ENCODE assay signal across 1 cellular context in the genomic region with DNA sequence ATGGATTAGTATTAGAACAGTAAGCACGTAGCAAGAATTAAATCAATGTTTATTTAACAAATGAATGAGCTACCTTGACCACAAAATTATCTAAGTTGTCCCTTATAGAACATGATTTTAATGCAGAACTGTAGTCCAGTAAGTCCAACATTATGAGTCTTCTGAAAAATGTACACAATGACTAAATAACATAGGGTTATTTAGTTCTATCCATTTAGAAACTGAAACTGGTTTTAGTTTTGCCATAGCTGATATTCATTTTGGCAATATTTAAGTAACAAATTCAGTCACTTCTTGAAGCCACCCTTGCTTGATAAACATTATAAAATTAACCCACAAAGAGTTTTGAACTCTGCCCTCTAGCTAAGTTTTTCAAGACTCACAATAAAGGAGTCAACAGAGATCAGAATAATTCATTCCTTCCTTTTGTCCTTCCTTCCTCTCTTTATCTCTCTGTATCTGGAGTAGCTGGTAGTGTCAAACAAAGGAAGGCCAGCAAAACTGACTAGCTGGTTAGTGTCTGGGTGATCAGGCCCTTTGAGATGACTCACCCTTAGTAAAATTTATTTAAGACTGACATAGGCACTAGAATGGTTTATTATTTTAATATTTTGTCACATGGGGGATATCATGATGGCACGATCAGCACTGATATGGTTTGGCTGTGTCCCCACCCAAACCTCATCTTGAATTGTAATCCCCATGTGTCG.
TF ChIP-seq lines count a peak whose summit lies in the region.

No MANE protein-coding gene starts in this region.

TF ChIP-seq in GM12878, 131 proteins besides CTCF, POLR2A, EP300 and RAD21:
- TF ChIP-seq SREBF2 (IDR thresholded peaks at IDR 0.05; ENCODE audit: low read length) (no peak), ESRRA (IDR thresholded peaks at IDR 0.05; ENCODE audit: low read length) (no peak), SRF (IDR thresholded peaks at IDR 0.05; ENCODE audit: low read depth in 2 of 2, low read length in 2 of 2) (no peak), NRF1 (conservative IDR thresholded peaks at IDR 0.05; ENCODE audit: low read depth, low read length) (no peak), YY1 (IDR thresholded peaks at IDR 0.05; ENCODE audit: low read depth, low read length) (no peak), ZNF622 (IDR thresholded peaks at IDR 0.05) (no peak), SP1 (IDR thresholded peaks at IDR 0.05; ENCODE audit: low read depth, low read length) (no peak), NBN (IDR thresholded peaks at IDR 0.05) (no peak), TCF7 (IDR thresholded peaks at IDR 0.05; ENCODE audit: borderline replicate concordance) (no peak), STAT3 (IDR thresholded peaks at IDR 0.05; ENCODE audit: low read depth, low read length) (no peak), SIN3A (IDR thresholded peaks at IDR 0.05; ENCODE audit: low read depth, low read length) (no peak), SREBF1 (IDR thresholded peaks at IDR 0.05; ENCODE audit: low read length) (no peak)
- TF ChIP-seq, protein P1, sequence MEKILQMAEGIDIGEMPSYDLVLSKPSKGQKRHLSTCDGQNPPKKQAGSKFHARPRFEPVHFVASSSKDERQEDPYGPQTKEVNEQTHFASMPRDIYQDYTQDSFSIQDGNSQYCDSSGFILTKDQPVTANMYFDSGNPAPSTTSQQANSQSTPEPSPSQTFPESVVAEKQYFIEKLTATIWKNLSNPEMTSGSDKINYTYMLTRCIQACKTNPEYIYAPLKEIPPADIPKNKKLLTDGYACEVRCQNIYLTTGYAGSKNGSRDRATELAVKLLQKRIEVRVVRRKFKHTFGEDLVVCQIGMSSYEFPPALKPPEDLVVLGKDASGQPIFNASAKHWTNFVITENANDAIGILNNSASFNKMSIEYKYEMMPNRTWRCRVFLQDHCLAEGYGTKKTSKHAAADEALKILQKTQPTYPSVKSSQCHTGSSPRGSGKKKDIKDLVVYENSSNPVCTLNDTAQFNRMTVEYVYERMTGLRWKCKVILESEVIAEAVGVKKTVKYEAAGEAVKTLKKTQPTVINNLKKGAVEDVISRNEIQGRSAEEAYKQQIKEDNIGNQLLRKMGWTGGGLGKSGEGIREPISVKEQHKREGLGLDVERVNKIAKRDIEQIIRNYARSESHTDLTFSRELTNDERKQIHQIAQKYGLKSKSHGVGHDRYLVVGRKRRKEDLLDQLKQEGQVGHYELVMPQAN (conservative IDR thresholded peaks at IDR 0.05), result no peak
- TF ChIP-seq, protein P2, sequence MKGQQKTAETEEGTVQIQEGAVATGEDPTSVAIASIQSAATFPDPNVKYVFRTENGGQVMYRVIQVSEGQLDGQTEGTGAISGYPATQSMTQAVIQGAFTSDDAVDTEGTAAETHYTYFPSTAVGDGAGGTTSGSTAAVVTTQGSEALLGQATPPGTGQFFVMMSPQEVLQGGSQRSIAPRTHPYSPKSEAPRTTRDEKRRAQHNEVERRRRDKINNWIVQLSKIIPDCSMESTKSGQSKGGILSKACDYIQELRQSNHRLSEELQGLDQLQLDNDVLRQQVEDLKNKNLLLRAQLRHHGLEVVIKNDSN (IDR thresholded peaks at IDR 0.05; ENCODE audit: borderline replicate concordance, extremely low read length, insufficient read depth, low read depth, low read length), result no peak
- TF ChIP-seq, protein P3, sequence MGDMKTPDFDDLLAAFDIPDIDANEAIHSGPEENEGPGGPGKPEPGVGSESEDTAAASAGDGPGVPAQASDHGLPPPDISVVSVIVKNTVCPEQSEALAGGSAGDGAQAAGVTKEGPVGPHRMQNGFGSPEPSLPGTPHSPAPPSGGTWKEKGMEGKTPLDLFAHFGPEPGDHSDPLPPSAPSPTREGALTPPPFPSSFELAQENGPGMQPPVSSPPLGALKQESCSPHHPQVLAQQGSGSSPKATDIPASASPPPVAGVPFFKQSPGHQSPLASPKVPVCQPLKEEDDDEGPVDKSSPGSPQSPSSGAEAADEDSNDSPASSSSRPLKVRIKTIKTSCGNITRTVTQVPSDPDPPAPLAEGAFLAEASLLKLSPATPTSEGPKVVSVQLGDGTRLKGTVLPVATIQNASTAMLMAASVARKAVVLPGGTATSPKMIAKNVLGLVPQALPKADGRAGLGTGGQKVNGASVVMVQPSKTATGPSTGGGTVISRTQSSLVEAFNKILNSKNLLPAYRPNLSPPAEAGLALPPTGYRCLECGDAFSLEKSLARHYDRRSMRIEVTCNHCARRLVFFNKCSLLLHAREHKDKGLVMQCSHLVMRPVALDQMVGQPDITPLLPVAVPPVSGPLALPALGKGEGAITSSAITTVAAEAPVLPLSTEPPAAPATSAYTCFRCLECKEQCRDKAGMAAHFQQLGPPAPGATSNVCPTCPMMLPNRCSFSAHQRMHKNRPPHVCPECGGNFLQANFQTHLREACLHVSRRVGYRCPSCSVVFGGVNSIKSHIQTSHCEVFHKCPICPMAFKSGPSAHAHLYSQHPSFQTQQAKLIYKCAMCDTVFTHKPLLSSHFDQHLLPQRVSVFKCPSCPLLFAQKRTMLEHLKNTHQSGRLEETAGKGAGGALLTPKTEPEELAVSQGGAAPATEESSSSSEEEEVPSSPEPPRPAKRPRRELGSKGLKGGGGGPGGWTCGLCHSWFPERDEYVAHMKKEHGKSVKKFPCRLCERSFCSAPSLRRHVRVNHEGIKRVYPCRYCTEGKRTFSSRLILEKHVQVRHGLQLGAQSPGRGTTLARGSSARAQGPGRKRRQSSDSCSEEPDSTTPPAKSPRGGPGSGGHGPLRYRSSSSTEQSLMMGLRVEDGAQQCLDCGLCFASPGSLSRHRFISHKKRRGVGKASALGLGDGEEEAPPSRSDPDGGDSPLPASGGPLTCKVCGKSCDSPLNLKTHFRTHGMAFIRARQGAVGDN (IDR thresholded peaks at IDR 0.05), result no peak
- TF ChIP-seq, protein P4, sequence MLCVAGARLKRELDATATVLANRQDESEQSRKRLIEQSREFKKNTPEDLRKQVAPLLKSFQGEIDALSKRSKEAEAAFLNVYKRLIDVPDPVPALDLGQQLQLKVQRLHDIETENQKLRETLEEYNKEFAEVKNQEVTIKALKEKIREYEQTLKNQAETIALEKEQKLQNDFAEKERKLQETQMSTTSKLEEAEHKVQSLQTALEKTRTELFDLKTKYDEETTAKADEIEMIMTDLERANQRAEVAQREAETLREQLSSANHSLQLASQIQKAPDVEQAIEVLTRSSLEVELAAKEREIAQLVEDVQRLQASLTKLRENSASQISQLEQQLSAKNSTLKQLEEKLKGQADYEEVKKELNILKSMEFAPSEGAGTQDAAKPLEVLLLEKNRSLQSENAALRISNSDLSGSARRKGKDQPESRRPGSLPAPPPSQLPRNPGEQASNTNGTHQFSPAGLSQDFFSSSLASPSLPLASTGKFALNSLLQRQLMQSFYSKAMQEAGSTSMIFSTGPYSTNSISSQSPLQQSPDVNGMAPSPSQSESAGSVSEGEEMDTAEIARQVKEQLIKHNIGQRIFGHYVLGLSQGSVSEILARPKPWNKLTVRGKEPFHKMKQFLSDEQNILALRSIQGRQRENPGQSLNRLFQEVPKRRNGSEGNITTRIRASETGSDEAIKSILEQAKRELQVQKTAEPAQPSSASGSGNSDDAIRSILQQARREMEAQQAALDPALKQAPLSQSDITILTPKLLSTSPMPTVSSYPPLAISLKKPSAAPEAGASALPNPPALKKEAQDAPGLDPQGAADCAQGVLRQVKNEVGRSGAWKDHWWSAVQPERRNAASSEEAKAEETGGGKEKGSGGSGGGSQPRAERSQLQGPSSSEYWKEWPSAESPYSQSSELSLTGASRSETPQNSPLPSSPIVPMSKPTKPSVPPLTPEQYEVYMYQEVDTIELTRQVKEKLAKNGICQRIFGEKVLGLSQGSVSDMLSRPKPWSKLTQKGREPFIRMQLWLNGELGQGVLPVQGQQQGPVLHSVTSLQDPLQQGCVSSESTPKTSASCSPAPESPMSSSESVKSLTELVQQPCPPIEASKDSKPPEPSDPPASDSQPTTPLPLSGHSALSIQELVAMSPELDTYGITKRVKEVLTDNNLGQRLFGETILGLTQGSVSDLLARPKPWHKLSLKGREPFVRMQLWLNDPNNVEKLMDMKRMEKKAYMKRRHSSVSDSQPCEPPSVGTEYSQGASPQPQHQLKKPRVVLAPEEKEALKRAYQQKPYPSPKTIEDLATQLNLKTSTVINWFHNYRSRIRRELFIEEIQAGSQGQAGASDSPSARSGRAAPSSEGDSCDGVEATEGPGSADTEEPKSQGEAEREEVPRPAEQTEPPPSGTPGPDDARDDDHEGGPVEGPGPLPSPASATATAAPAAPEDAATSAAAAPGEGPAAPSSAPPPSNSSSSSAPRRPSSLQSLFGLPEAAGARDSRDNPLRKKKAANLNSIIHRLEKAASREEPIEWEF (IDR thresholded peaks at IDR 0.05; ENCODE audit: insufficient replicate concordance, low read depth, low read length), result no peak
- TF ChIP-seq, protein P5, sequence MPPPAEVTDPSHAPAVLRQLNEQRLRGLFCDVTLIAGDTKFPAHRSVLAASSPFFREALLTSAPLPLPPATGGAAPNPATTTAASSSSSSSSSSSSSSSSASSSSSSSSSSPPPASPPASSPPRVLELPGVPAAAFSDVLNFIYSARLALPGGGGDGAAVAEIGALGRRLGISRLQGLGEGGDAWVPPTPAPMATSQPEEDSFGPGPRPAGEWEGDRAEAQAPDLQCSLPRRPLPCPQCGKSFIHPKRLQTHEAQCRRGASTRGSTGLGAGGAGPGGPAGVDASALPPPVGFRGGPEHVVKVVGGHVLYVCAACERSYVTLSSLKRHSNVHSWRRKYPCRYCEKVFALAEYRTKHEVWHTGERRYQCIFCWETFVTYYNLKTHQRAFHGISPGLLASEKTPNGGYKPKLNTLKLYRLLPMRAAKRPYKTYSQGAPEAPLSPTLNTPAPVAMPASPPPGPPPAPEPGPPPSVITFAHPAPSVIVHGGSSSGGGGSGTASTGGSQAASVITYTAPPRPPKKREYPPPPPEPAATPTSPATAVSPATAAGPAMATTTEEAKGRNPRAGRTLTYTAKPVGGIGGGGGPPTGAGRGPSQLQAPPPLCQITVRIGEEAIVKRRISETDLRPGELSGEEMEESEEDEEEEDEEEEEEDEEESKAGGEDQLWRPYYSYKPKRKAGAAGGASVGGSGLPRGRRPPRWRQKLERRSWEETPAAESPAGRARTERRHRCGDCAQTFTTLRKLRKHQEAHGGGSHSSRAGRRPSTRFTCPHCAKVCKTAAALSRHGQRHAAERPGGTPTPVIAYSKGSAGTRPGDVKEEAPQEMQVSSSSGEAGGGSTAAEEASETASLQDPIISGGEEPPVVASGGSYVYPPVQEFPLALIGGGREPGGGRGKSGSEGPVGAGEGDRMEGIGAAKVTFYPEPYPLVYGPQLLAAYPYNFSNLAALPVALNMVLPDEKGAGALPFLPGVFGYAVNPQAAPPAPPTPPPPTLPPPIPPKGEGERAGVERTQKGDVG (CRISPR knock-in tag; IDR thresholded peaks at IDR 0.05), result no peak
- TF ChIP-seq, protein P6, sequence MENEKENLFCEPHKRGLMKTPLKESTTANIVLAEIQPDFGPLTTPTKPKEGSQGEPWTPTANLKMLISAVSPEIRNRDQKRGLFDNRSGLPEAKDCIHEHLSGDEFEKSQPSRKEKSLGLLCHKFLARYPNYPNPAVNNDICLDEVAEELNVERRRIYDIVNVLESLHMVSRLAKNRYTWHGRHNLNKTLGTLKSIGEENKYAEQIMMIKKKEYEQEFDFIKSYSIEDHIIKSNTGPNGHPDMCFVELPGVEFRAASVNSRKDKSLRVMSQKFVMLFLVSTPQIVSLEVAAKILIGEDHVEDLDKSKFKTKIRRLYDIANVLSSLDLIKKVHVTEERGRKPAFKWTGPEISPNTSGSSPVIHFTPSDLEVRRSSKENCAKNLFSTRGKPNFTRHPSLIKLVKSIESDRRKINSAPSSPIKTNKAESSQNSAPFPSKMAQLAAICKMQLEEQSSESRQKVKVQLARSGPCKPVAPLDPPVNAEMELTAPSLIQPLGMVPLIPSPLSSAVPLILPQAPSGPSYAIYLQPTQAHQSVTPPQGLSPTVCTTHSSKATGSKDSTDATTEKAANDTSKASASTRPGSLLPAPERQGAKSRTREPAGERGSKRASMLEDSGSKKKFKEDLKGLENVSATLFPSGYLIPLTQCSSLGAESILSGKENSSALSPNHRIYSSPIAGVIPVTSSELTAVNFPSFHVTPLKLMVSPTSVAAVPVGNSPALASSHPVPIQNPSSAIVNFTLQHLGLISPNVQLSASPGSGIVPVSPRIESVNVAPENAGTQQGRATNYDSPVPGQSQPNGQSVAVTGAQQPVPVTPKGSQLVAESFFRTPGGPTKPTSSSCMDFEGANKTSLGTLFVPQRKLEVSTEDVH (IDR thresholded peaks at IDR 0.05; ENCODE audit: low read depth, partially characterized antibody), result no peak
TF ChIP-seq in GM12878: peak in this region for 0.
